13 cellular contexts compared by ENCODE assay signal in genomic region chr4:153426207-153426886, GRCh38. TPM values are rescaled to one million over a fixed set of nuclear protein-coding genes. Genes with fewer than 3 reads are reported as not detected.
DNase-seq lines count a peak whose midpoint lies in the region; ATAC-seq and TF ChIP-seq lines count a peak whose summit lies in the region.
"Had no signal": no experiment of that assay in that cellular context is flagged by ENCODE, and none has a peak within 500 bp of the region (broad histone marks: within the 10 kb centered on the region; RNA-seq: fewer than 3 reads in every experiment).

No MANE protein-coding gene starts in this region.

- peaks cover 7% of the 10 kb centered on the region for H3K36me3 Mint-ChIP-seq in activated naive CD4-positive, alpha-beta T cell treated with anti-CD3 and anti-CD28 coated beads, Interleukin-2, amount 10 ng/mL, durations not matched to agents 7 days and 5 days
- H3K36me3 Mint-ChIP-seq in T-cell, result no peaks in the 10 kb centered on the region

- no peaks in the 10 kb centered on the region for H3K27me3 ChIP-seq in right lobe of liver

- H3K4me1 Mint-ChIP-seq in activated naive CD4-positive, alpha-beta T cell treated with anti-CD3 and anti-CD28 coated beads, Interleukin-2, amount 10 ng/mL, durations not matched to agents 7 days and 5 days, result peaks cover 79% of the 10 kb centered on the region
- peaks cover 53 to 63% (median 59%) of the 10 kb centered on the region in 3 donors for H3K4me1 Mint-ChIP-seq in T-cell

- DNase-seq in activated naive CD4-positive, alpha-beta T cell treated with anti-CD3 and anti-CD28 coated beads, Interleukin-2, amount 10 ng/mL, durations not matched to agents 7 days and 5 days, result no peak
- DNase-seq in activated naive CD4-positive, alpha-beta T cell treated with anti-CD3 and anti-CD28 coated beads, Interleukin-2, amount 50 U/mL, for 16 hours, result no peak
- peak in 12 of 34 experiments; percentile 7 to 34 (median 19) for DNase-seq in T-cell
- no peak for DNase-seq in stimulated activated naive CD8-positive, alpha-beta T cell treated with anti-CD3 and anti-CD28 coated beads, Interleukin-15, Interleukin-2, amounts not matched to agents 100 U/mL and 50 U/mL, for 24 hours
- DNase-seq in NCI-H2227 (lab: John Stamatoyannopoulos, UW; ENCODE audit: unreplicated experiment), result no peak
- no peak for DNase-seq in right lobe of liver
- DNase-seq in caudate nucleus (lab: John Stamatoyannopoulos, UW), result no peak
- DNase-seq: amniotic stem cell, islet precursor cell, NCI-H2081, occipital lobe had no signal

- WGBS in right lobe of liver (ENCODE audit: insufficient coverage, low coverage, low lambda C conversion rate, missing lambda C conversion rate), result 76% methylated on average over 3 of the region's 4 CpGs

- peak overlapping the region; percentile 95 for H3K27ac Mint-ChIP-seq in activated naive CD4-positive, alpha-beta T cell treated with anti-CD3 and anti-CD28 coated beads, Interleukin-2, amount 10 ng/mL, durations not matched to agents 7 days and 5 days
- H3K27ac Mint-ChIP-seq in T-cell, result peak overlapping the region; percentile 87 to 95

- no peaks in the 10 kb centered on the region for H3K4me1 ChIP-seq in right lobe of liver

- CTCF ChIA-PET in activated naive CD4-positive, alpha-beta T cell treated with anti-CD3 and anti-CD28 coated beads, Interleukin-2, amount 10 ng/mL, durations not matched to agents 7 days and 5 days (lab: Charles Lee), result interaction anchor here (0.7 to 3.5 kb wide), 4 partner anchors 39 to 148 kb away, joined by 3 to 18 read pairs (median 6); partner anchors contain the start of gene MND1
- CTCF ChIA-PET in T-cell (lab: Charles Lee), result interaction anchor here in 1 of 2 donors (0.7 to 1.5 kb wide), 8 partner anchors 8 to 209 kb away, joined by 3 to 9 read pairs (median 4); no protein-coding TSS in a partner anchor

- H3K9me3 Mint-ChIP-seq in activated naive CD4-positive, alpha-beta T cell treated with anti-CD3 and anti-CD28 coated beads, Interleukin-2, amount 10 ng/mL, durations not matched to agents 7 days and 5 days, result no peaks in the 10 kb centered on the region
- no peaks in the 10 kb centered on the region for H3K9me3 Mint-ChIP-seq in T-cell

- no peak for TF ChIP-seq CTCF in right lobe of liver (IDR thresholded peaks at IDR 0.05)

- no peak for TF ChIP-seq POLR2A in right lobe of liver (IDR thresholded peaks at IDR 0.05)

- H3K36me3 ChIP-seq in right lobe of liver, result no peaks in the 10 kb centered on the region

- POLR2A ChIA-PET in T-cell (lab: Charles Lee), result interaction anchor here in 1 of 2 donors (0.7 kb wide), 3 partner anchors 33 to 81 kb away, joined by 3 to 6 read pairs (median 3); no protein-coding TSS in a partner anchor

- H3K27ac ChIP-seq in right lobe of liver, result no peak overlapping the region
- H3K27ac ChIP-seq in caudate nucleus (ENCODE audit: low read depth, low read length), result no peak overlapping the region
- H3K27ac ChIP-seq: epithelial cell of prostate had no signal

- no peaks in the 10 kb centered on the region for H3K27me3 Mint-ChIP-seq in activated naive CD4-positive, alpha-beta T cell treated with anti-CD3 and anti-CD28 coated beads, Interleukin-2, amount 10 ng/mL, durations not matched to agents 7 days and 5 days
- no peaks in the 10 kb centered on the region for H3K27me3 Mint-ChIP-seq in T-cell

- no peaks in the 10 kb centered on the region for H3K9me3 ChIP-seq in right lobe of liver

- H3K4me3 ChIP-seq in right lobe of liver, result no peak overlapping the region

- peak overlapping the region; percentile 43 for H3K4me3 Mint-ChIP-seq in activated naive CD4-positive, alpha-beta T cell treated with anti-CD3 and anti-CD28 coated beads, Interleukin-2, amount 10 ng/mL, durations not matched to agents 7 days and 5 days
- peak overlapping the region; percentile 28 to 65 (median 49) for H3K4me3 Mint-ChIP-seq in T-cell

- ATAC-seq in HG02852 (IDR thresholded peaks at IDR 0.05; ENCODE audit: unreplicated experiment) (peak; percentile 69), T-cell (replicated peaks in 1 of 4) (peak; percentile 75 to 93 (median 84)), right lobe of liver (no peak)
- ATAC-seq in stimulated activated naive CD8-positive, alpha-beta T cell treated with anti-CD3 and anti-CD28 coated beads, Interleukin-15, Interleukin-2, amounts not matched to agents 100 U/mL and 50 U/mL, for 24 hours, result peak; percentile 34

- intact Hi-C loops in right lobe of liver (cut with DNase I), result no loop called here

RNA-seq across cellular contexts. Expression of gene TMEM131L, which starts 39.8 kb away (rescaled TPM):
- total RNA-seq in T-cell (100 to 1,000 TPM in 1 of 5 donors, 10 to 100 TPM in 4; 60.7 to 115 (median 72.6) TPM), right lobe of liver (10 to 100 TPM; 13.2 to 19.6 (median 14.8) TPM)

Comparison
In these comparisons a context has a peak if more than half of its experiments do, and no peak if none do; other contexts are left out.
1. ATAC-seq: peak in HG02852 (single experiment), T-cell (4 of 4) and stimulated activated naive CD8-positive, alpha-beta T cell treated with anti-CD3 and anti-CD28 coated beads, Interleukin-15, Interleukin-2, amounts not matched to agents 100 U/mL and 50 U/mL, for 24 hours (single experiment); none in right lobe of liver (0 of 4).